9 cellular contexts compared by ENCODE assay signal in genomic region chr1:86507935-86508582, GRCh38. TPM values are rescaled to one million over a fixed set of nuclear protein-coding genes. Genes with fewer than 3 reads are reported as not detected.
DNase-seq lines count a peak whose midpoint lies in the region; ATAC-seq, FAIRE-seq and TF ChIP-seq lines count a peak whose summit lies in the region.
"Had no signal": no experiment of that assay in that cellular context is flagged by ENCODE, and none has a peak within 500 bp of the region (broad histone marks: within the 10 kb centered on the region; RNA-seq: fewer than 3 reads in every experiment).

No MANE protein-coding gene starts in this region.

- TF ChIP-seq EP300 in sigmoid colon (IDR thresholded peaks at IDR 0.05) = no peak

- no peaks in the 10 kb centered on the region for H3K27me3 ChIP-seq in sigmoid colon
- H3K27me3 ChIP-seq: SJSA1 had no signal

- intact Hi-C loops in sigmoid colon (cut with DNase I) = loop anchor here (2.0 to 10.0 kb wide), 2 partner anchors 127 to 197 kb away; partner anchors contain the start of gene SH3GLB1

- H3K27ac ChIP-seq in sigmoid colon = peak overlapping the region in 2 of 4 donors; percentile 85 to 87
- H3K27ac ChIP-seq: SJSA1 had no signal

- no peaks in the 10 kb centered on the region for H3K9me3 ChIP-seq in sigmoid colon
- H3K9me3 ChIP-seq: SJSA1 had no signal

- peaks cover 0 to 47% (median 40%) of the 10 kb centered on the region in 4 donors for H3K4me1 ChIP-seq in sigmoid colon
- H3K4me1 ChIP-seq: SJSA1 had no signal

- TF ChIP-seq CTCF in epithelial cell of esophagus (IDR thresholded peaks at IDR 0.05; ENCODE audit: insufficient read depth, low read depth, low read length, missing control alignments) (peak; percentile 46), sigmoid colon (IDR thresholded peaks at IDR 0.05) (peak in 3 of 4 experiments; percentile 39 to 64 (median 44))

- no peak for FAIRE-seq in urothelium cell line (lab: Jason Lieb, UNC)

- no peaks in the 10 kb centered on the region for H3K36me3 ChIP-seq in sigmoid colon
- H3K36me3 ChIP-seq: SJSA1 had no signal

- WGBS in sigmoid colon, 2 donors = 57 to 61% methylated on average over 13 of the region's 13 CpGs

- no peak for TF ChIP-seq POLR2A in sigmoid colon (IDR thresholded peaks at IDR 0.05)

- no peak overlapping the region for H3K4me3 ChIP-seq in epithelial cell of esophagus (ENCODE audit: low read length)
- H3K4me3 ChIP-seq in sigmoid colon = no peak overlapping the region
- H3K4me3 ChIP-seq: SJSA1 had no signal

- peak; percentile 48 for ATAC-seq in GM19023 (IDR thresholded peaks at IDR 0.05; ENCODE audit: unreplicated experiment)
- no peak for ATAC-seq in GM18519 (IDR thresholded peaks at IDR 0.05; ENCODE audit: low FRiP score, unreplicated experiment)

- DNase-seq in D341Med (ENCODE audit: low spot score) = peak; percentile 40
- peak; percentile 21 for DNase-seq in NCI-H82 treated with DMSO at 0.1 percent for 48 hours (lab: John Stamatoyannopoulos, UW; ENCODE audit: unreplicated experiment)
- peak; percentile 46 for DNase-seq in epithelial cell of esophagus (ENCODE audit: low read depth)
- DNase-seq in sigmoid colon = peak; percentile 74
- DNase-seq in urothelium cell line (ENCODE audit: low spot score) = no peak
- DNase-seq in NCI-H2196 (lab: John Stamatoyannopoulos, UW; ENCODE audit: unreplicated experiment) = no peak

RNA-seq across cellular contexts. Expression of gene CLCA4, which starts 38.8 kb away (rescaled TPM):
- total RNA-seq in sigmoid colon = 1 to 10 TPM in 2 of 4 donors, not detected in 2; 1.7 to 2.1 TPM
- polyA plus RNA-seq in sigmoid colon = 100 to 1,000 TPM; 168 to 854 (median 502) TPM
- total RNA-seq: SJSA1 had no signal

RNA-seq across cellular contexts. Expression of gene CLCA1, which starts 39.3 kb away (rescaled TPM):
- under 1 TPM in 1 of 4 donors, not detected in 3; 0.83 TPM for total RNA-seq in sigmoid colon
- polyA plus RNA-seq in sigmoid colon = 100 to 1,000 TPM; 184 to 262 (median 201) TPM
- total RNA-seq: SJSA1 had no signal

Comparison
In these comparisons a context has a peak if more than half of its experiments do, and no peak if none do; other contexts are left out.
1. DNase-seq: peak in D341Med (single experiment), NCI-H82 treated with DMSO at 0.1 percent for 48 hours (single experiment), epithelial cell of esophagus (single experiment) and sigmoid colon (single experiment); none in urothelium cell line (single experiment) and NCI-H2196 (single experiment).